In genomic region chr2:419918-420317, GRCh38 we compare ENCODE assay signal across 7 cellular contexts.
A peak's percentile ranks its signal among the peaks of the same experiment; 100 is the strongest.
DNase-seq lines count a peak whose midpoint lies in the region; ATAC-seq and TF ChIP-seq lines count a peak whose summit lies in the region.
"Not testable (repeated sequence)": the region's sequence is repeated elsewhere in the genome, so short reads cannot be mapped to it uniquely, and the experiment has no call there.

No MANE protein-coding gene starts in this region.

- not testable (repeated sequence) for H3K9me3 Mint-ChIP-seq in CD8-positive, alpha-beta T cell; activated CD4-positive, alpha-beta T cell treated with anti-CD3 and anti-CD28 coated beads, Interleukin-2, amount 10 ng/mL, durations not matched to agents 24 days and 14 days; endodermal cell; natural killer cell; osteocyte (ENCODE audit: unreplicated experiment)

- H3K27me3 ChIP-seq in CD8-positive, alpha-beta T cell (ENCODE audit: insufficient read depth, low read length); effector memory CD4-positive, alpha-beta T cell (replicated peaks; ENCODE audit: control insufficient read depth, insufficient read depth, low read length, poor library complexity, severe bottlenecking); endodermal cell (ENCODE audit: control insufficient read depth, insufficient read depth, low read length, poor library complexity, severe bottlenecking): not testable (repeated sequence)

- WGBS in endodermal cell (ENCODE audit: insufficient coverage in 1 of 2, insufficient read length in 1 of 2), 2 experiments = 96 to 100% methylated on average over 6 to 17 of the region's 27 CpGs

- H3K27ac ChIP-seq in CD8-positive, alpha-beta T cell (ENCODE audit: low read depth, low read length); effector memory CD4-positive, alpha-beta T cell (ENCODE audit: insufficient read depth, low read length, poor library complexity, severe bottlenecking); endodermal cell (ENCODE audit: low read depth, low read length): not testable (repeated sequence)

- ATAC-seq in CD8-positive, alpha-beta T cell = peak; percentile 20
- peak in 2 of 3 donors; percentile 26 to 51 for ATAC-seq in natural killer cell

- H3K9me3 ChIP-seq in CD8-positive, alpha-beta T cell (ENCODE audit: low read length); effector memory CD4-positive, alpha-beta T cell (ENCODE audit: control insufficient read depth, low read length); endodermal cell (ENCODE audit: control insufficient read depth, low read length): not testable (repeated sequence)

- not testable (repeated sequence) for H3K36me3 ChIP-seq in CD8-positive, alpha-beta T cell (ENCODE audit: insufficient read depth, low read length); effector memory CD4-positive, alpha-beta T cell (ENCODE audit: control insufficient read depth, insufficient read depth, low read length); endodermal cell (ENCODE audit: control insufficient read depth, insufficient read depth, low read length)

- H3K9ac ChIP-seq in endodermal cell (ENCODE audit: extremely low read depth, low read length, poor library complexity, severe bottlenecking) = not testable (repeated sequence)

- POLR2A ChIA-PET in CD8-positive, alpha-beta T cell (lab: Charles Lee) = not testable (repeated sequence)

- not testable (repeated sequence) for H3K4me1 ChIP-seq in CD8-positive, alpha-beta T cell (ENCODE audit: insufficient read depth, low read length); effector memory CD4-positive, alpha-beta T cell (ENCODE audit: control insufficient read depth, insufficient read depth, low read length, poor library complexity, severe bottlenecking); endodermal cell (ENCODE audit: control insufficient read depth, insufficient read depth, low read length)

- peaks cover 18% of the 10 kb centered on the region for H3K4me1 Mint-ChIP-seq in CD8-positive, alpha-beta T cell (ENCODE audit: low read depth)
- not testable (repeated sequence) for H3K4me1 Mint-ChIP-seq in activated CD4-positive, alpha-beta T cell treated with anti-CD3 and anti-CD28 coated beads, Interleukin-2, amount 10 ng/mL, durations not matched to agents 24 days and 14 days; endodermal cell; osteocyte (ENCODE audit: unreplicated experiment)
- H3K4me1 Mint-ChIP-seq in natural killer cell = peaks cover 13 to 14% of the 10 kb centered on the region in 2 donors

- CTCF ChIA-PET in CD8-positive, alpha-beta T cell (lab: Charles Lee) = not testable (repeated sequence)

- intact Hi-C loops in CD8-positive, alpha-beta T cell (cut with DNase I, micrococcal nuclease); activated CD4-positive, alpha-beta T cell treated with anti-CD3 and anti-CD28 coated beads, Interleukin-2, amount 10 ng/mL, durations not matched to agents 24 days and 14 days (cut with micrococcal nuclease); natural killer cell (cut with micrococcal nuclease): not testable (repeated sequence)

- H3K36me3 Mint-ChIP-seq in CD8-positive, alpha-beta T cell; activated CD4-positive, alpha-beta T cell treated with anti-CD3 and anti-CD28 coated beads, Interleukin-2, amount 10 ng/mL, durations not matched to agents 24 days and 14 days (ENCODE audit: low read depth); endodermal cell (ENCODE audit: low read depth); natural killer cell; osteocyte (ENCODE audit: unreplicated experiment): not testable (repeated sequence)

- TF ChIP-seq CTCF in CD8-positive, alpha-beta T cell (IDR thresholded peaks at IDR 0.05); endodermal cell (conservative IDR thresholded peaks at IDR 0.05); natural killer cell (IDR thresholded peaks at IDR 0.05); osteocyte (IDR thresholded peaks at IDR 0.05): not testable (repeated sequence)

- not testable (repeated sequence) for H3K4me3 ChIP-seq in CD8-positive, alpha-beta T cell (ENCODE audit: low read depth, low read length); effector memory CD4-positive, alpha-beta T cell (ENCODE audit: insufficient read depth, low read depth, low read length, poor library complexity, severe bottlenecking); endodermal cell (ENCODE audit: low read length)

- H3K27ac Mint-ChIP-seq in CD8-positive, alpha-beta T cell = peak overlapping the region; percentile 14
- not testable (repeated sequence) for H3K27ac Mint-ChIP-seq in activated CD4-positive, alpha-beta T cell treated with anti-CD3 and anti-CD28 coated beads, Interleukin-2, amount 10 ng/mL, durations not matched to agents 24 days and 14 days; endodermal cell; osteocyte (ENCODE audit: unreplicated experiment)
- H3K27ac Mint-ChIP-seq in natural killer cell = peak overlapping the region; percentile 53 to 78

- not testable (repeated sequence) for H3K27me3 Mint-ChIP-seq in CD8-positive, alpha-beta T cell (ENCODE audit: low read depth); endodermal cell (ENCODE audit: insufficient read depth)
- H3K27me3 Mint-ChIP-seq in activated CD4-positive, alpha-beta T cell treated with anti-CD3 and anti-CD28 coated beads, Interleukin-2, amount 10 ng/mL, durations not matched to agents 24 days and 14 days = peaks cover 18% of the 10 kb centered on the region
- H3K27me3 Mint-ChIP-seq in natural killer cell (ENCODE audit: low read depth in 2 of 2) = peaks cover 12 to 15% of the 10 kb centered on the region in 2 donors
- H3K27me3 Mint-ChIP-seq in osteocyte (ENCODE audit: unreplicated experiment) = peaks cover 13% of the 10 kb centered on the region

- DNase-seq in CD8-positive, alpha-beta T cell = peak in 3 of 7 experiments; percentile 22 to 52 (median 51)
- peak; percentile 14 for DNase-seq in activated CD4-positive, alpha-beta T cell treated with anti-CD3 and anti-CD28 coated beads, Interleukin-2, amount 10 ng/mL, durations not matched to agents 24 days and 14 days
- peak; percentile 24 for DNase-seq in central memory CD4-positive, alpha-beta T cell
- peak; percentile 10 to 49 (median 20) for DNase-seq in effector memory CD4-positive, alpha-beta T cell
- DNase-seq in endodermal cell (peak; percentile 3), natural killer cell (peak; percentile 48), osteocyte (ENCODE audit: extremely low spot score, unreplicated experiment) (peak; percentile 42)

- H3K4me3 Mint-ChIP-seq in CD8-positive, alpha-beta T cell; activated CD4-positive, alpha-beta T cell treated with anti-CD3 and anti-CD28 coated beads, Interleukin-2, amount 10 ng/mL, durations not matched to agents 24 days and 14 days; endodermal cell; osteocyte (ENCODE audit: unreplicated experiment): not testable (repeated sequence)
- H3K4me3 Mint-ChIP-seq in natural killer cell = peak overlapping the region; percentile 6
